ENCODE assay signal across 19 cellular contexts in genomic region chr20:60008130-60008808, GRCh38. TPM values are rescaled to one million over a fixed set of nuclear protein-coding genes. Genes with fewer than 3 reads are reported as not detected.
DNase-seq lines count a peak whose midpoint lies in the region; ATAC-seq, FAIRE-seq and TF ChIP-seq lines count a peak whose summit lies in the region.
"Had no signal": no experiment of that assay in that cellular context is flagged by ENCODE, and none has a peak within 500 bp of the region (broad histone marks: within the 10 kb centered on the region; RNA-seq: fewer than 3 reads in every experiment).

No MANE protein-coding gene starts in this region.

- H3K9me3 Mint-ChIP-seq in natural killer cell: no peaks in the 10 kb centered on the region

- H3K4me1 Mint-ChIP-seq in natural killer cell: peaks cover 35 to 41% of the 10 kb centered on the region in 2 donors

- H3K27ac Mint-ChIP-seq in natural killer cell: no peak overlapping the region
- H3K27ac Mint-ChIP-seq: progenitor cell of endocrine pancreas had no signal

- H3K27ac ChIP-seq in RWPE2 (ENCODE audit: poor library complexity, severe bottlenecking): no peak overlapping the region
- H3K27ac ChIP-seq: C4-2B had no signal

- no peaks in the 10 kb centered on the region for H3K27me3 ChIP-seq in RWPE2 (ENCODE audit: insufficient read depth, poor library complexity, severe bottlenecking)

- H3K36me3 ChIP-seq in RWPE2 (ENCODE audit: low read depth): no peaks in the 10 kb centered on the region

- no peak for TF ChIP-seq CTCF in RWPE2 (IDR thresholded peaks at IDR 0.05; ENCODE audit: poor library complexity, severe bottlenecking)
- TF ChIP-seq CTCF in natural killer cell (IDR thresholded peaks at IDR 0.05): no peak

- ATAC-seq in GM18907 (IDR thresholded peaks at IDR 0.05; ENCODE audit: unreplicated experiment) (peak; percentile 60), RWPE2 (ENCODE audit: low read depth) (0 out of 3 replicates have a peak, but pooled peaks have one; percentile 11), natural killer cell (peak; percentile 37 to 70 (median 58))

- H3K4me3 ChIP-seq in RWPE2 (ENCODE audit: severe bottlenecking): no peak overlapping the region

- intact Hi-C loops in natural killer cell (cut with micrococcal nuclease): no loop called here

- H3K36me3 Mint-ChIP-seq in natural killer cell: no peaks in the 10 kb centered on the region

- no peaks in the 10 kb centered on the region for H3K9me3 ChIP-seq in RWPE2 (ENCODE audit: severe bottlenecking)

- DNase-seq in SIG-M5 treated with dmso at 0.1 percent for 504 hours (lab: John Stamatoyannopoulos, UW; ENCODE audit: unreplicated experiment) (peak; percentile 54), SIG-M5 (lab: John Stamatoyannopoulos, UW) (no peak), RWPE2 (ENCODE audit: low spot score) (no peak), natural killer cell (no peak), NCI-H146 treated with DMSO at 0.1 percent for 48 hours (lab: John Stamatoyannopoulos, UW; ENCODE audit: unreplicated experiment) (no peak), NCI-H510A treated with DMSO at 0.1 percent for 48 hours (lab: John Stamatoyannopoulos, UW) (no peak), RCC 7860 (ENCODE audit: low spot score) (no peak)
- DNase-seq: activated gamma-delta T cell; cortex of kidney; DMS53; KBM-7; NCI-H1417; NCI-H226; stimulated activated naive CD4-positive, alpha-beta T cell treated with Interleukin-2 at 50 U/mL for 16 hours had no signal

- no peak overlapping the region for H3K4me3 Mint-ChIP-seq in natural killer cell

- H3K27me3 Mint-ChIP-seq in natural killer cell (ENCODE audit: low read depth in 2 of 2): peaks cover 14 to 18% of the 10 kb centered on the region in 2 donors

- FAIRE-seq in RCC 7860 (lab: Jason Lieb, UNC): no peak
- FAIRE-seq: frontal cortex had no signal

- peaks cover 6% of the 10 kb centered on the region for H3K4me1 ChIP-seq in RWPE2 (ENCODE audit: insufficient read depth, poor library complexity, severe bottlenecking)

RNA-seq across cellular contexts. Expression of gene CDH26, which starts 50.0 kb away (rescaled TPM):
- 1 to 10 TPM; 1.2 to 2.0 (median 1.8) TPM for total RNA-seq in natural killer cell
- total RNA-seq: A172 had no signal
